In genomic region chr1:153609585-153609907, GRCh38 we compare ENCODE assay signal across 11 cellular contexts. TPM values are rescaled to one million over a fixed set of nuclear protein-coding genes. Genes with fewer than 3 reads are reported as not detected.
DNase-seq lines count a peak whose midpoint lies in the region; ATAC-seq, FAIRE-seq and TF ChIP-seq lines count a peak whose summit lies in the region.
"Had no signal": no experiment of that assay in that cellular context is flagged by ENCODE, and none has a peak within 500 bp of the region (broad histone marks: within the 10 kb centered on the region; RNA-seq: fewer than 3 reads in every experiment).

No MANE protein-coding gene starts in this region.

- H2BK120ac ChIP-seq in H1 (replicated peaks; ENCODE audit: low read depth, low read length), result no peak overlapping the region

- H3K18ac ChIP-seq in H1 (ENCODE audit: extremely low read depth, low read length), result no peak overlapping the region

- no peak overlapping the region for H2AK5ac ChIP-seq in H1 (ENCODE audit: low read depth, low read length)

- no peak overlapping the region for H4K5ac ChIP-seq in H1 (ENCODE audit: insufficient read length, low read depth, low read length)

- no peaks in the 10 kb centered on the region for H3K9me3 ChIP-seq in H1 (ENCODE audit: insufficient read depth in 2 of 2, low read depth in 1 of 2, low read length in 1 of 2)
- H3K9me3 ChIP-seq in mucosa of stomach (ENCODE audit: control insufficient read depth, low read length), result no peaks in the 10 kb centered on the region
- no peaks in the 10 kb centered on the region for H3K9me3 ChIP-seq in tibial artery

- no peak overlapping the region; the same call in 1 of the 2 replicates for H2BK5ac ChIP-seq in H1 (ENCODE audit: low read depth, low read length)

- no peak overlapping the region for H2BK20ac ChIP-seq in H1 (ENCODE audit: low read length)

- H4K20me1 ChIP-seq in H1 (replicated peaks in 1 of 2; ENCODE audit: control insufficient read depth in 1 of 2, insufficient read depth in 2 of 2, low read length in 2 of 2), result no peaks in the 10 kb centered on the region

- ATAC-seq in HG03175 (IDR thresholded peaks at IDR 0.05; ENCODE audit: unreplicated experiment) (no peak), GM21737 (IDR thresholded peaks at IDR 0.05; ENCODE audit: unreplicated experiment) (no peak)
- ATAC-seq: natural killer cell had no signal

- TF ChIP-seq EP300 in H1 (IDR thresholded peaks at IDR 0.05; ENCODE audit: borderline replicate concordance in 1 of 2, low read depth in 2 of 2, low read length in 2 of 2), result no peak

- H3K56ac ChIP-seq in H1 (replicated peaks; ENCODE audit: insufficient read length, low read depth, low read length), result no peak overlapping the region

- no peak overlapping the region for H3K4ac ChIP-seq in H1 (replicated peaks; ENCODE audit: insufficient read length, low read depth, low read length)

- TF ChIP-seq RAD21 in H1 (IDR thresholded peaks at IDR 0.05 in 1 of 2, conservative IDR thresholded peaks at IDR 0.05 in 1 of 2; ENCODE audit: low read depth in 2 of 2, low read length in 2 of 2), result no peak

- H3K4me3 ChIP-seq in H1 (ENCODE audit: extremely low read depth in 1 of 4, insufficient read depth in 2 of 4, low read depth in 3 of 4, low read length in 4 of 4) (no peak overlapping the region), mucosa of stomach (ENCODE audit: low read length) (peak overlapping the region; percentile 0), tibial artery (peak overlapping the region; percentile 36 to 50)

- 94% methylated on average over 6 of the region's 6 CpGs; no CpG with 5 or more reads in 1 of the 2 experiments for WGBS in H1 (ENCODE audit: extremely low coverage in 1 of 2, insufficient coverage in 1 of 2, insufficient read length in 1 of 2, insufficient replicate concordance in 2 of 2, low coverage in 1 of 2, low lambda C conversion rate in 2 of 2, missing lambda C conversion rate in 1 of 2), 2 experiments

- no peak overlapping the region for H3K23ac ChIP-seq in H1 (ENCODE audit: insufficient read length)

- H3K4me2 ChIP-seq in H1 (ENCODE audit: insufficient read depth in 1 of 2, low read depth in 2 of 2, low read length in 2 of 2), result no peak overlapping the region

- POLR2A ChIA-PET in RWPE1 (lab: Yijun Ruan, JAX; ENCODE audit: low non-redundant PET), result no interaction called here
- POLR2A ChIA-PET in H1 (lab: Charles Lee; ENCODE audit: partially characterized antibody), result interaction anchor here (0.6 to 15.3 kb wide), 2 partner anchors 19 to 166 kb away, joined by 3 to 261 read pairs; partner anchors contain the start of genes CHTOP, S100A1, S100A13 and SLC27A3

- H2BK15ac ChIP-seq in H1 (ENCODE audit: low read length), result peak overlapping the region; percentile 36

- peak overlapping the region; percentile 92; the same call in 1 of the 2 replicates for H2BK12ac ChIP-seq in H1 (ENCODE audit: low read depth, low read length)

- no peaks in the 10 kb centered on the region for H3K79me1 ChIP-seq in H1 (ENCODE audit: low read depth, low read length)

- TF ChIP-seq CTCF in RWPE1 (conservative IDR thresholded peaks at IDR 0.05; ENCODE audit: low read depth) (no peak), H1 (IDR thresholded peaks at IDR 0.05; ENCODE audit: control extremely low read depth in 1 of 3, insufficient read depth in 1 of 3, low read depth in 1 of 3, low read length in 3 of 3) (no peak), tibial artery (IDR thresholded peaks at IDR 0.05) (no peak)

- intact Hi-C loops in tibial artery (cut with DNase I; ENCODE audit: low total_unique reads), result no loop called here

- H3K9ac ChIP-seq in H1 (replicated peaks in 1 of 4; ENCODE audit: extremely low read depth in 1 of 4, low read depth in 3 of 4, low read length in 3 of 4) (no peak overlapping the region), mucosa of stomach (ENCODE audit: low read length) (peak overlapping the region; percentile 4)

- H3K4me1 ChIP-seq in H1 (replicated peaks in 1 of 4; ENCODE audit: control insufficient read depth in 3 of 4, insufficient read depth in 4 of 4, low read length in 3 of 4) (peaks cover 0 to 35% (median 21%) of the 10 kb centered on the region in 4 experiments; a peak in 6 of 7 replicates), mucosa of stomach (ENCODE audit: control insufficient read depth, insufficient read depth, low read length) (peaks cover 51% of the 10 kb centered on the region), tibial artery (peaks cover 0 to 57% (median 35%) of the 10 kb centered on the region in 4 donors)

- no peak for TF ChIP-seq POLR2A in H1 (IDR thresholded peaks at IDR 0.05; ENCODE audit: control extremely low read depth in 1 of 2, low read depth in 2 of 2, low read length in 2 of 2)

- DNase-seq in RWPE1 (ENCODE audit: low spot score), result no peak
- DNase-seq in H1 (ENCODE audit: low read depth in 1 of 2, low spot score in 2 of 2), result no peak
- DNase-seq in tibial artery, result no peak
- no peak for DNase-seq in SKM-1 treated with dmso at 0.1 percent for 144 hours (lab: John Stamatoyannopoulos, UW; ENCODE audit: unreplicated experiment)
- DNase-seq: natural killer cell, NCI-H526 had no signal

- H3K27me3 ChIP-seq in H1 (replicated peaks in 1 of 4; ENCODE audit: control insufficient read depth in 3 of 4, extremely low read depth in 1 of 4, insufficient read depth in 3 of 4, low read length in 3 of 4) (no peaks in the 10 kb centered on the region; a peak in 1 of 7 replicates), mucosa of stomach (ENCODE audit: control insufficient read depth, insufficient read depth, low read length) (no peaks in the 10 kb centered on the region), tibial artery (no peaks in the 10 kb centered on the region)

- H3K79me2 ChIP-seq in H1 (ENCODE audit: control insufficient read depth in 1 of 2, insufficient read depth in 2 of 2, low read length in 2 of 2), result no peaks in the 10 kb centered on the region

- H4K91ac ChIP-seq in H1 (replicated peaks; ENCODE audit: insufficient read length, low read length), result no peak overlapping the region

- no peak for FAIRE-seq in H1 (lab: Jason Lieb, UNC)
- FAIRE-seq: G401.6 had no signal

- H3K27ac ChIP-seq in RWPE1 (peak overlapping the region; percentile 99), H1 (ENCODE audit: low read depth, low read length) (no peak overlapping the region), tibial artery (peak overlapping the region; percentile 76 to 95)

- H3K23me2 ChIP-seq in H1 (ENCODE audit: low read depth, low read length), result peaks cover 3% of the 10 kb centered on the region; the same call in 1 of the 2 replicates

- H2AFZ ChIP-seq in H1 (ENCODE audit: low read length), result no peak overlapping the region

- H3K36me3 ChIP-seq in H1 (ENCODE audit: control insufficient read depth in 2 of 4, insufficient read depth in 4 of 4, low read length in 3 of 4) (no peaks in the 10 kb centered on the region), mucosa of stomach (ENCODE audit: control insufficient read depth, insufficient read depth, low read length) (no peaks in the 10 kb centered on the region), tibial artery (peaks cover 13 to 32% (median 17%) of the 10 kb centered on the region in 3 donors)

- CTCF ChIA-PET in RWPE1 (lab: Yijun Ruan, JAX) (interaction anchor here (0.6 to 2.3 kb wide), 4 partner anchors 8 to 41 kb away, joined by 3 to 8 read pairs (median 4); partner anchors contain the start of gene S100A1), H1 (lab: Charles Lee; ENCODE audit: partially characterized antibody) (interaction anchor here (0.9 to 15.9 kb wide), 4 partner anchors 18 to 76 kb away, joined by 3 to 224 read pairs (median 5); partner anchors contain the start of gene S100A13)

- H3K14ac ChIP-seq in H1 (ENCODE audit: insufficient read length), result no peak overlapping the region

- no peak overlapping the region for H4K8ac ChIP-seq in H1 (ENCODE audit: extremely low read depth, insufficient read depth, low read length)

RNA-seq across cellular contexts. Expression of gene S100A16, which starts 3.4 kb away (rescaled TPM):
- 14.7 and 14.9 TPM in 2 replicates for total RNA-seq in H1 (2021; fragmentation: NEBNext Ultra II Directional; extraction: Animal tissue kit (Norgen Biotek cat#: 25700))
- polyA plus RNA-seq in H1 (2011; rRNA removed), result 51.7 and 61.4 TPM in 2 replicates
- polyA plus RNA-seq in H1 (2011; cell fraction: cytosol; rRNA removed), result 45.0 TPM
- polyA plus RNA-seq in H1 (2011; cell fraction: nucleus; rRNA removed), result 26.3 TPM
- polyA plus RNA-seq in H1 (2012, experiment 1 of 2), result 14.2 to 25.5 TPM (median 21.1 TPM) in 4 replicates
- polyA plus RNA-seq in H1 (2012, experiment 2 of 2), result 26.5 TPM
- polyA plus RNA-seq in H1 (2013, experiment 1 of 2), result 17.5 TPM
- 17.9 TPM for polyA plus RNA-seq in H1 (2013, experiment 2 of 2)
- 12.3 and 17.1 TPM in 2 replicates for polyA minus RNA-seq in H1 (2011; rRNA and poly(A)+ RNA removed)
- 11.1 TPM for polyA minus RNA-seq in H1 (2011; cell fraction: cytosol; rRNA and poly(A)+ RNA removed)
- polyA minus RNA-seq in H1 (2011; cell fraction: nucleus; rRNA and poly(A)+ RNA removed), result 7.6 TPM
- total RNA-seq: activated T-helper 1 cell treated with anti-CD3 and anti-CD28 coated beads, Interleukin-12 subunit alpha, Interleukin-12 subunit beta, Interleukin-2, Interleukin-4 antibody, amounts not matched to agents 30 ng/mL and 10 ng/mL and 1 ng/mL, durations not matched to agents 14 hours and 24 hours and 36 hours; natural killer cell had no signal

RNA-seq across cellular contexts. Expression of gene S100A14, which starts 6.6 kb away (rescaled TPM):
- 1.4 and 1.5 TPM in 2 replicates for total RNA-seq in H1 (2021; fragmentation: NEBNext Ultra II Directional; extraction: Animal tissue kit (Norgen Biotek cat#: 25700))
- 3.7 and 5.3 TPM in 2 replicates for polyA plus RNA-seq in H1 (2011; rRNA removed)
- 3.0 TPM for polyA plus RNA-seq in H1 (2011; cell fraction: cytosol; rRNA removed)
- polyA plus RNA-seq in H1 (2011; cell fraction: nucleus; rRNA removed), result 1.3 TPM
- polyA plus RNA-seq in H1 (2012, experiment 1 of 2), result 1.7 to 4.9 TPM (median 3.7 TPM) in 4 replicates
- 1.6 TPM for polyA plus RNA-seq in H1 (2012, experiment 2 of 2)
- 1.2 TPM for polyA plus RNA-seq in H1 (2013, experiment 1 of 2)
- 1.6 TPM for polyA plus RNA-seq in H1 (2013, experiment 2 of 2)
- 0.63 and 3.6 TPM in 2 replicates for polyA minus RNA-seq in H1 (2011; rRNA and poly(A)+ RNA removed)
- 2.6 TPM for polyA minus RNA-seq in H1 (2011; cell fraction: cytosol; rRNA and poly(A)+ RNA removed)
- not detected for polyA minus RNA-seq in H1 (2011; cell fraction: nucleus; rRNA and poly(A)+ RNA removed)
- total RNA-seq: natural killer cell had no signal

RNA-seq across cellular contexts. Expression of gene S100A13, which starts 17.8 kb away (rescaled TPM):
- 63.6 and 65.3 TPM in 2 replicates for total RNA-seq in H1 (2021; fragmentation: NEBNext Ultra II Directional; extraction: Animal tissue kit (Norgen Biotek cat#: 25700))
- polyA plus RNA-seq in H1 (2011; rRNA removed), result 79.0 and 127 TPM in 2 replicates
- polyA plus RNA-seq in H1 (2011; cell fraction: cytosol; rRNA removed), result 122 TPM
- 65.5 TPM for polyA plus RNA-seq in H1 (2011; cell fraction: nucleus; rRNA removed)
- polyA plus RNA-seq in H1 (2012, experiment 1 of 2), result 102 to 124 TPM (median 115 TPM) in 4 replicates
- 229 TPM for polyA plus RNA-seq in H1 (2012, experiment 2 of 2)
- polyA plus RNA-seq in H1 (2013, experiment 1 of 2), result 97.0 TPM
- 96.5 TPM for polyA plus RNA-seq in H1 (2013, experiment 2 of 2)
- polyA minus RNA-seq in H1 (2011; rRNA and poly(A)+ RNA removed), result 33.9 and 48.4 TPM in 2 replicates
- polyA minus RNA-seq in H1 (2011; cell fraction: cytosol; rRNA and poly(A)+ RNA removed), result 12.7 TPM
- 18.6 TPM for polyA minus RNA-seq in H1 (2011; cell fraction: nucleus; rRNA and poly(A)+ RNA removed)

RNA-seq across cellular contexts. Expression of gene S100A1, which starts 18.7 kb away (rescaled TPM):
- total RNA-seq in H1 (2021; fragmentation: NEBNext Ultra II Directional; extraction: Animal tissue kit (Norgen Biotek cat#: 25700)), result not detected in 2 replicates
- polyA plus RNA-seq in H1 (2011; rRNA removed), result 1.1 and 2.0 TPM in 2 replicates
- 2.4 TPM for polyA plus RNA-seq in H1 (2011; cell fraction: cytosol; rRNA removed)
- 0.34 TPM for polyA plus RNA-seq in H1 (2011; cell fraction: nucleus; rRNA removed)
- polyA plus RNA-seq in H1 (2012, experiment 1 of 2), result 1.5 to 3.8 TPM (median 2.2 TPM) in 4 replicates
- polyA plus RNA-seq in H1 (2012, experiment 2 of 2), result 1.8 TPM
- polyA plus RNA-seq in H1 (2013, experiment 1 of 2), result 0.36 TPM
- polyA plus RNA-seq in H1 (2013, experiment 2 of 2), result 0.13 TPM
- 0.41 and 0.47 TPM in 2 replicates for polyA minus RNA-seq in H1 (2011; rRNA and poly(A)+ RNA removed)
- not detected for polyA minus RNA-seq in H1 (2011; cell fraction: cytosol; rRNA and poly(A)+ RNA removed)
- 0.40 TPM for polyA minus RNA-seq in H1 (2011; cell fraction: nucleus; rRNA and poly(A)+ RNA removed)
- total RNA-seq: activated T-helper 1 cell treated with anti-CD3 and anti-CD28 coated beads, Interleukin-12 subunit alpha, Interleukin-12 subunit beta, Interleukin-2, Interleukin-4 antibody, amounts not matched to agents 30 ng/mL and 10 ng/mL and 1 ng/mL, durations not matched to agents 14 hours and 24 hours and 36 hours; natural killer cell had no signal

RNA-seq across cellular contexts. Expression of gene CHTOP, which starts 24.3 kb away (rescaled TPM):
- total RNA-seq in H1 (2021; fragmentation: NEBNext Ultra II Directional; extraction: Animal tissue kit (Norgen Biotek cat#: 25700)), result 103 and 104 TPM in 2 replicates
- 73.6 and 84.6 TPM in 2 replicates for polyA plus RNA-seq in H1 (2011; rRNA removed)
- polyA plus RNA-seq in H1 (2011; cell fraction: cytosol; rRNA removed), result 111 TPM
- polyA plus RNA-seq in H1 (2011; cell fraction: nucleus; rRNA removed), result 53.8 TPM
- polyA plus RNA-seq in H1 (2012, experiment 1 of 2), result 95.7 to 110 TPM (median 101 TPM) in 4 replicates
- 55.3 TPM for polyA plus RNA-seq in H1 (2012, experiment 2 of 2)
- polyA plus RNA-seq in H1 (2013, experiment 1 of 2), result 79.2 TPM
- polyA plus RNA-seq in H1 (2013, experiment 2 of 2), result 79.7 TPM
- 47.3 and 49.3 TPM in 2 replicates for polyA minus RNA-seq in H1 (2011; rRNA and poly(A)+ RNA removed)
- 45.4 TPM for polyA minus RNA-seq in H1 (2011; cell fraction: cytosol; rRNA and poly(A)+ RNA removed)
- polyA minus RNA-seq in H1 (2011; cell fraction: nucleus; rRNA and poly(A)+ RNA removed), result 97.4 TPM

Comparison
In these comparisons a context has a peak if more than half of its experiments do, and no peak if none do; other contexts are left out.
1. H3K4me3 ChIP-seq: peak in mucosa of stomach (single experiment) and tibial artery (2 of 2); none in H1 (0 of 4).